In genomic region chr14:23209651-23210423, GRCh38 we compare ENCODE assay signal across 2 cellular contexts.
TF ChIP-seq lines count a peak whose summit lies in the region.

No MANE protein-coding gene starts in this region.

TF ChIP-seq in HepG2, 621 proteins besides CTCF, POLR2A, EP300 and RAD21:
- TF ChIP-seq SIN3B (IDR thresholded peaks at IDR 0.05; ENCODE audit: low read length) (no peak), MAFF (IDR thresholded peaks at IDR 0.05; ENCODE audit: low read depth, low read length) (0 out of 2 replicates have a peak, but pooled peaks have one; percentile 6)

TF ChIP-seq in K562, 482 proteins besides CTCF, POLR2A, EP300 and RAD21:
- TF ChIP-seq PKNOX1 (IDR thresholded peaks at IDR 0.05), result no peak
- TF ChIP-seq MAFG (tag; conservative IDR thresholded peaks at IDR 0.05), result no peak
- TF ChIP-seq, protein P1, sequence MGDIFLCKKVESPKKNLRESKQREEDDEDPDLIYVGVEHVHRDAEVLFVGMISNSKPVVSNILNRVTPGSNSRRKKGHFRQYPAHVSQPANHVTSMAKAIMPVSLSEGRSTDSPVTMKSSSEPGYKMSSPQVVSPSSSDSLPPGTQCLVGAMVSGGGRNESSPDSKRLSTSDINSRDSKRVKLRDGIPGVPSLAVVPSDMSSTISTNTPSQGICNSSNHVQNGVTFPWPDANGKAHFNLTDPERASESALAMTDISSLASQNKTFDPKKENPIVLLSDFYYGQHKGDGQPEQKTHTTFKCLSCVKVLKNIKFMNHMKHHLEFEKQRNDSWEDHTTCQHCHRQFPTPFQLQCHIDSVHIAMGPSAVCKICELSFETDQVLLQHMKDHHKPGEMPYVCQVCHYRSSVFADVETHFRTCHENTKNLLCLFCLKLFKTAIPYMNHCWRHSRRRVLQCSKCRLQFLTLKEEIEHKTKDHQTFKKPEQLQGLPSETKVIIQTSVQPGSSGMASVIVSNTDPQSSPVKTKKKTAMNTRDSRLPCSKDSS (IDR thresholded peaks at IDR 0.05; ENCODE audit: low read depth, partially characterized antibody), result no peak
- TF ChIP-seq, protein P2, sequence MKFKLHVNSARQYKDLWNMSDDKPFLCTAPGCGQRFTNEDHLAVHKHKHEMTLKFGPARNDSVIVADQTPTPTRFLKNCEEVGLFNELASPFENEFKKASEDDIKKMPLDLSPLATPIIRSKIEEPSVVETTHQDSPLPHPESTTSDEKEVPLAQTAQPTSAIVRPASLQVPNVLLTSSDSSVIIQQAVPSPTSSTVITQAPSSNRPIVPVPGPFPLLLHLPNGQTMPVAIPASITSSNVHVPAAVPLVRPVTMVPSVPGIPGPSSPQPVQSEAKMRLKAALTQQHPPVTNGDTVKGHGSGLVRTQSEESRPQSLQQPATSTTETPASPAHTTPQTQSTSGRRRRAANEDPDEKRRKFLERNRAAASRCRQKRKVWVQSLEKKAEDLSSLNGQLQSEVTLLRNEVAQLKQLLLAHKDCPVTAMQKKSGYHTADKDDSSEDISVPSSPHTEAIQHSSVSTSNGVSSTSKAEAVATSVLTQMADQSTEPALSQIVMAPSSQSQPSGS (CRISPR knock-in tag; IDR thresholded peaks at IDR 0.05), result no peak
- TF ChIP-seq C11orf30 (IDR thresholded peaks at IDR 0.05; ENCODE audit: low read depth), result 0 out of 2 replicates have a peak, but pooled peaks have one; percentile 12
- TF ChIP-seq ZNF583 (CRISPR knock-in tag; IDR thresholded peaks at IDR 0.05), result no peak
- no peak for TF ChIP-seq CHD2 (IDR thresholded peaks at IDR 0.05; ENCODE audit: low read depth, low read length)
- no peak for TF ChIP-seq NCOA1 (IDR thresholded peaks at IDR 0.05; ENCODE audit: low read depth)
- TF ChIP-seq CTBP1 (IDR thresholded peaks at IDR 0.05; ENCODE audit: borderline replicate concordance), result no peak
- no peak for TF ChIP-seq PHF20 (IDR thresholded peaks at IDR 0.05; ENCODE audit: partially characterized antibody)
- peak; percentile 56 for TF ChIP-seq ZNF316 (IDR thresholded peaks at IDR 0.05)
- no peak for TF ChIP-seq ZFPM2 (CRISPR knock-in tag; IDR thresholded peaks at IDR 0.05)
TF ChIP-seq in K562: peak in this region for 2.
